ENCODE assay signal across 8 cellular contexts in the genomic region with DNA sequence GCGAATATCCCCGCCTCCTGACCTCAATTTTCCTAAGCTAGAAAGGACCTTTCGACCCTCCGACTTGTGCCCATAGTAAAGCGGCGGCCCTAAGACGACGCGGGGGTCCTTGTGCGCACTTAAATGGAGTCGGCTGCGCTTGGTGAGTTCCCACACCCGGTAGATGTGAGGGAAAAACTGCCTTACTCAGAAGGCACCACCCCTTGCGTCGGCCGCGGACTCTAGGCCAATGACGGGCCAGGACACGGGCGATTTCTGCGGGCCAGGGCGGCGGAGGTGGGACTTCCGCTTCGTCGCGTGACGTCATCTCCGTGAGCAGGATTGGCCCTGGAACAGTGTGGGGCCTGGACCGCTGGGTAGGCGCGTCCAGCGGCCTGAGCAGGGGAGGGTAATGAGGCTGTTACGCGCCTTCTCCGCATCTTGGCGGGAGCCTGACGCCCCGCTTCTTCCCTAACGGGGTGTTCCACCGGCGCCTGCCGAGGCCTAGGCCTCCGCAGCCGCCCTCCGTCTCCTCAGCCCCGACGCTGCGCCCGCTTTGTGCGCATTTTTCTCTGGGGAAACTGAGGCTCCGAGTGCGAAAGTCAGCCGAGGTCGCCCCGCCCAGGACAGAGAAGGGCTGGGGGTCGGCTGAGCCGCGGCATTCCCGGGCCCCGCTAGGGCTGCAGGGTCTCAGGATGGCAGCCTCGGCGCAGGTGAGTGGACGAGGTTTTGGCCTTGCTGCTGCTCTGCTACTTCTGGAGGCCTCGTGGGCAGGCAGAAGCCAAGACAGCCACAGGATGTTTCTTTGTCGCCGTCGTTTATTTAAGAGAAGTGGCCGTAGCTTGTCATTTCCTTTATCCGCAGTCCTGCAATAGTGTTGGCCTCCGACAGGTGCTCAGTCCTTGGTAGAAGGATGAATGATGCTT. TPM values are rescaled to one million over a fixed set of nuclear protein-coding genes. Genes with fewer than 3 reads are reported as not detected.
A peak's percentile ranks its signal among the peaks of the same experiment; 100 is the strongest.
DNase-seq lines count a peak whose midpoint lies in the region; ATAC-seq and TF ChIP-seq lines count a peak whose summit lies in the region.

A gene (plus strand): TSS at position 293 of the 905 bp plus-strand sequence. CDS start 382 bp downstream, at position 675.

- H3K4me1 ChIP-seq in left lung, result peaks cover 9 to 19% of the 10 kb centered on the region in 2 donors

- intact Hi-C loops in CD14-positive monocyte (cut with micrococcal nuclease), result no loop called here
- intact Hi-C loops in left lung (cut with DNase I), result no loop called here

- peak; percentile 94 for DNase-seq in CD14-positive monocyte (ENCODE audit: low spot score)
- peak; percentile 99 for DNase-seq in NCI-H748 (lab: John Stamatoyannopoulos, UW; ENCODE audit: unreplicated experiment)
- peak; percentile 89 for DNase-seq in activated CD4-positive, alpha-beta T cell treated with anti-CD3 and anti-CD28 coated beads, Interleukin-2, amount 50 U/mL, for 24 hours (ENCODE audit: low read depth in 1 of 2, low spot score in 1 of 2)
- DNase-seq in dermis blood vessel endothelial cell, result peak; percentile 98
- DNase-seq in left lung, result peak; percentile 97
- DNase-seq in stimulated activated CD4-positive, alpha-beta T cell treated with anti-CD3 and anti-CD28 coated beads, Interleukin-2, amount 100 ng/mL, for 4 hours (ENCODE audit: low read depth), result peak; percentile 86

- peaks cover 6 to 23% of the 10 kb centered on the region in 2 donors for H3K36me3 ChIP-seq in left lung

- H3K4me1 Mint-ChIP-seq in CD14-positive monocyte, result peaks cover 24% of the 10 kb centered on the region

- peaks cover 16 to 56% (median 37%) of the 10 kb centered on the region in 7 donors for H3K9me3 Mint-ChIP-seq in CD14-positive monocyte

- H3K9me3 ChIP-seq in left lung, result peaks cover 0 to 3% of the 10 kb centered on the region in 2 donors

- H3K27me3 ChIP-seq in left lung, result peaks cover 9 to 34% of the 10 kb centered on the region in 2 donors

- H3K27me3 Mint-ChIP-seq in CD14-positive monocyte (ENCODE audit: low read depth in 3 of 3), result peaks cover 27 to 34% (median 29%) of the 10 kb centered on the region in 3 donors

- peak; percentile 93 for ATAC-seq in GM19372 (IDR thresholded peaks at IDR 0.05; ENCODE audit: low read depth, unreplicated experiment)
- peak; percentile 97 for ATAC-seq in HG03521 (IDR thresholded peaks at IDR 0.05; ENCODE audit: unreplicated experiment)
- peak; percentile 100 for ATAC-seq in left lung

- peak within 1 kb of the TSS; percentile 83 to 84 for H3K27ac ChIP-seq in left lung

- peak within 1 kb of the TSS; percentile 88 to 97 for H3K4me3 Mint-ChIP-seq in CD14-positive monocyte

- no peak for TF ChIP-seq CTCF in CD14-positive monocyte (IDR thresholded peaks at IDR 0.05)
- no peak for TF ChIP-seq CTCF in left lung (IDR thresholded peaks at IDR 0.05)

- peak within 1 kb of the TSS; percentile 92 to 99 (median 94) for H3K27ac Mint-ChIP-seq in CD14-positive monocyte

- H3K4me3 ChIP-seq in left lung, result peak within 1 kb of the TSS; percentile 78 to 94

- peaks cover 21 to 25% of the 10 kb centered on the region in 2 donors for H3K36me3 Mint-ChIP-seq in CD14-positive monocyte

RNA-seq across cellular contexts. Expression of the gene that starts here (rescaled TPM):
- 1 to 10 TPM in 1 of 2 donors, under 1 TPM in 1; 0.99 to 1.1 TPM for polyA plus RNA-seq in CD14-positive monocyte
- total RNA-seq in dermis blood vessel endothelial cell, result 10.0 and 15.1 TPM in 2 replicates
- 1 to 10 TPM; 6.6 to 7.2 TPM for total RNA-seq in left lung

Comparison
In these comparisons a context has a peak if more than half of its experiments do, and no peak if none do; other contexts are left out.
1. Peak in every context shown above with its lines: DNase-seq, ATAC-seq, H3K4me3 ChIP-seq and H3K27ac ChIP-seq.